In genomic region chr12:46647034-46647433, GRCh38 we compare ENCODE assay signal across 11 cellular contexts.
DNase-seq lines count a peak whose midpoint lies in the region; ATAC-seq lines count a peak whose summit lies in the region.
"Had no signal": no experiment of that assay in that cellular context is flagged by ENCODE, and none has a peak within 500 bp of the region (broad histone marks: within the 10 kb centered on the region; RNA-seq: fewer than 3 reads in every experiment).

No MANE protein-coding gene starts in this region.

- CTCF ChIA-PET in activated naive CD4-positive, alpha-beta T cell treated with anti-CD3 and anti-CD28 coated beads for 36 hours (lab: Charles Lee): no interaction called here

- no peak overlapping the region for H3K4me3 Mint-ChIP-seq in activated naive CD4-positive, alpha-beta T cell treated with anti-CD3 and anti-CD28 coated beads for 36 hours
- no peak overlapping the region for H3K4me3 Mint-ChIP-seq in activated T-helper 17 cell treated with anti-CD3 and anti-CD28 coated beads, Interleukin-2, amount 50 U/mL, for 72 hours
- H3K4me3 Mint-ChIP-seq: CD4-positive, alpha-beta T cell had no signal

- H3K4me1 Mint-ChIP-seq in activated naive CD4-positive, alpha-beta T cell treated with anti-CD3 and anti-CD28 coated beads for 36 hours (ENCODE audit: low read depth): peaks cover 9% of the 10 kb centered on the region
- H3K4me1 Mint-ChIP-seq in activated T-helper 17 cell treated with anti-CD3 and anti-CD28 coated beads, Interleukin-2, amount 50 U/mL, for 72 hours: no peaks in the 10 kb centered on the region

- intact Hi-C loops in activated naive CD4-positive, alpha-beta T cell treated with anti-CD3 and anti-CD28 coated beads for 36 hours (cut with micrococcal nuclease): loop anchor here (1.0 kb wide), 2 partner anchors 97 to 217 kb away; no protein-coding TSS in a partner anchor

- peaks cover 13% of the 10 kb centered on the region for H3K9me3 Mint-ChIP-seq in activated naive CD4-positive, alpha-beta T cell treated with anti-CD3 and anti-CD28 coated beads for 36 hours
- H3K9me3 Mint-ChIP-seq in activated T-helper 17 cell treated with anti-CD3 and anti-CD28 coated beads, Interleukin-2, amount 50 U/mL, for 72 hours: peaks cover 11% of the 10 kb centered on the region

- peak; percentile 53 for DNase-seq in activated naive CD4-positive, alpha-beta T cell treated with anti-CD3 and anti-CD28 coated beads for 36 hours
- no peak for DNase-seq in activated naive CD4-positive, alpha-beta T cell treated with Interleukin-2 at 50 U/mL for 16 hours
- DNase-seq in dermis microvascular lymphatic vessel endothelial cell (ENCODE audit: low read depth in 2 of 2): peak; percentile 85 to 93
- peak; percentile 32 for DNase-seq in pulmonary artery endothelial cell (ENCODE audit: low read depth, low spot score)
- DNase-seq in NCI-H345 treated with DMSO at 0.1 percent for 48 hours (lab: John Stamatoyannopoulos, UW; ENCODE audit: unreplicated experiment): no peak
- DNase-seq in NCI-H1092 treated with DMSO at 0.1 percent for 48 hours (lab: John Stamatoyannopoulos, UW): no peak
- DNase-seq: ACHN; Caco-2; CD4-positive, alpha-beta T cell; GM23248 had no signal

- H3K27me3 Mint-ChIP-seq in activated naive CD4-positive, alpha-beta T cell treated with anti-CD3 and anti-CD28 coated beads for 36 hours (ENCODE audit: low read depth): no peaks in the 10 kb centered on the region
- no peaks in the 10 kb centered on the region for H3K27me3 Mint-ChIP-seq in activated T-helper 17 cell treated with anti-CD3 and anti-CD28 coated beads, Interleukin-2, amount 50 U/mL, for 72 hours
- H3K27me3 Mint-ChIP-seq: CD4-positive, alpha-beta T cell had no signal

- peaks cover 11% of the 10 kb centered on the region for H3K36me3 Mint-ChIP-seq in activated naive CD4-positive, alpha-beta T cell treated with anti-CD3 and anti-CD28 coated beads for 36 hours (ENCODE audit: low read depth)
- no peaks in the 10 kb centered on the region for H3K36me3 Mint-ChIP-seq in activated T-helper 17 cell treated with anti-CD3 and anti-CD28 coated beads, Interleukin-2, amount 50 U/mL, for 72 hours (ENCODE audit: low read depth)

- peak overlapping the region; percentile 74 for H3K27ac Mint-ChIP-seq in activated naive CD4-positive, alpha-beta T cell treated with anti-CD3 and anti-CD28 coated beads for 36 hours
- no peak overlapping the region for H3K27ac Mint-ChIP-seq in activated T-helper 17 cell treated with anti-CD3 and anti-CD28 coated beads, Interleukin-2, amount 50 U/mL, for 72 hours
- H3K27ac Mint-ChIP-seq: CD4-positive, alpha-beta T cell had no signal

- peak; percentile 31 for ATAC-seq in activated T-helper 17 cell treated with anti-CD3 and anti-CD28 coated beads, Interleukin-2, amount 50 U/mL, for 72 hours (replicated peaks)

Comparison
In these comparisons a context has a peak if more than half of its experiments do, and no peak if none do; other contexts are left out.
1. DNase-seq: peak in activated naive CD4-positive, alpha-beta T cell treated with anti-CD3 and anti-CD28 coated beads for 36 hours (single experiment), dermis microvascular lymphatic vessel endothelial cell (2 of 2) and pulmonary artery endothelial cell (single experiment); none in activated naive CD4-positive, alpha-beta T cell treated with Interleukin-2 at 50 U/mL for 16 hours (single experiment), NCI-H345 treated with DMSO at 0.1 percent for 48 hours (single experiment) and NCI-H1092 treated with DMSO at 0.1 percent for 48 hours (single experiment).